In the genomic region with DNA sequence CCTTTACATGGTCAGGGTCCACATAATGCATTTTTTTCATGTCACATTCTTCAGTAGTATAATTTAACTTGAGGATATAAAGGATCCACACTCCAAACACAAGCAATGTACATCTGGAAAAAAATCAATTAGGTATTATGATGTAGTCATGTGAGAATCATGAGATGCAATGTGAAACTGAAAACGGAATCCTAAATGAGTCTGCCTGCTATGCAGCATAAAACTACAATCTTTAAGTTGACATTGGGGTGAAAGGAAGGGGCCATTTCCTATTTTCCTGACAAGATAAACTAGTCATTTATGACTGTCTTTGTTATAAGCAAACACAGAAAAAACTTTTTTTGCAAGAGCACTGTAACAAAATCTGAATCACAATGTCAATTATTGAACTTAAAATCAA, we compare ENCODE assay signal across 2 cellular contexts.
A peak's percentile ranks its signal among the peaks of the same experiment; 100 is the strongest.
TF ChIP-seq lines count a peak whose summit lies in the region.

No MANE protein-coding gene starts in this region.

TF ChIP-seq in liver, 16 proteins besides CTCF, POLR2A, EP300 and RAD21 (continued from another document):
- TF ChIP-seq, protein P1, sequence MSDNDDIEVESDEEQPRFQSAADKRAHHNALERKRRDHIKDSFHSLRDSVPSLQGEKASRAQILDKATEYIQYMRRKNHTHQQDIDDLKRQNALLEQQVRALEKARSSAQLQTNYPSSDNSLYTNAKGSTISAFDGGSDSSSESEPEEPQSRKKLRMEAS (IDR thresholded peaks at IDR 0.05), result peak; percentile 35

TF ChIP-seq in HepG2, 621 proteins besides CTCF, POLR2A, EP300 and RAD21:
- TF ChIP-seq, protein P2, sequence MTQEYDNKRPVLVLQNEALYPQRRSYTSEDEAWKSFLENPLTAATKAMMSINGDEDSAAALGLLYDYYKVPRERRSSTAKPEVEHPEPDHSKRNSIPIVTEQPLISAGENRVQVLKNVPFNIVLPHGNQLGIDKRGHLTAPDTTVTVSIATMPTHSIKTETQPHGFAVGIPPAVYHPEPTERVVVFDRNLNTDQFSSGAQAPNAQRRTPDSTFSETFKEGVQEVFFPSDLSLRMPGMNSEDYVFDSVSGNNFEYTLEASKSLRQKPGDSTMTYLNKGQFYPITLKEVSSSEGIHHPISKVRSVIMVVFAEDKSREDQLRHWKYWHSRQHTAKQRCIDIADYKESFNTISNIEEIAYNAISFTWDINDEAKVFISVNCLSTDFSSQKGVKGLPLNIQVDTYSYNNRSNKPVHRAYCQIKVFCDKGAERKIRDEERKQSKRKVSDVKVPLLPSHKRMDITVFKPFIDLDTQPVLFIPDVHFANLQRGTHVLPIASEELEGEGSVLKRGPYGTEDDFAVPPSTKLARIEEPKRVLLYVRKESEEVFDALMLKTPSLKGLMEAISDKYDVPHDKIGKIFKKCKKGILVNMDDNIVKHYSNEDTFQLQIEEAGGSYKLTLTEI (CRISPR knock-in tag; conservative IDR thresholded peaks at IDR 0.05), result no peak
- TF ChIP-seq ZNF547 (CRISPR knock-in tag; IDR thresholded peaks at IDR 0.05) (no peak), MATR3 (CRISPR knock-in tag; IDR thresholded peaks at IDR 0.05) (no peak), ZMYM2 (CRISPR knock-in tag; IDR thresholded peaks at IDR 0.05) (no peak), ZNF510 (CRISPR knock-in tag; IDR thresholded peaks at IDR 0.05; ENCODE audit: low read depth) (no peak), THYN1 (CRISPR knock-in tag; IDR thresholded peaks at IDR 0.05; ENCODE audit: borderline replicate concordance, low read depth) (no peak)
- TF ChIP-seq, protein P3, sequence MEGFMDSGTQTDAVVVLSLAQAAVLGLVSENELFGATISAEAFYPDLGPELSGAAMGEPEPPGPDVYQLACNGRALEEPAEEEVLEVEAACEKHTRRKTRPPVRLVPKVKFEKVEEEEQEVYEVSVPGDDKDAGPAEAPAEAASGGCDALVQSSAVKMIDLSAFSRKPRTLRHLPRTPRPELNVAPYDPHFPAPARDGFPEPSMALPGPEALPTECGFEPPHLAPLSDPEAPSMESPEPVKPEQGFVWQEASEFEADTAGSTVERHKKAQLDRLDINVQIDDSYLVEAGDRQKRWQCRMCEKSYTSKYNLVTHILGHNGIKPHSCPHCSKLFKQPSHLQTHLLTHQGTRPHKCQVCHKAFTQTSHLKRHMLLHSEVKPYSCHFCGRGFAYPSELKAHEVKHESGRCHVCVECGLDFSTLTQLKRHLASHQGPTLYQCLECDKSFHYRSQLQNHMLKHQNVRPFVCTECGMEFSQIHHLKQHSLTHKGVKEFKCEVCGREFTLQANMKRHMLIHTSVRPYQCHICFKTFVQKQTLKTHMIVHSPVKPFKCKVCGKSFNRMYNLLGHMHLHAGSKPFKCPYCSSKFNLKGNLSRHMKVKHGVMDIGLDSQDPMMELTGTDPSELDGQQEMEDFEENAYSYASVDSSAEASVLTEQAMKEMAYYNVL (CRISPR knock-in tag; IDR thresholded peaks at IDR 0.05; ENCODE audit: borderline replicate concordance), result no peak
